16 cellular contexts compared by ENCODE assay signal in genomic region chr1:165612062-165612461, GRCh38.
"Had no signal": no experiment of that assay in that cellular context is flagged by ENCODE, and none has a peak within 500 bp of the region (broad histone marks: within the 10 kb centered on the region; RNA-seq: fewer than 3 reads in every experiment).

No MANE protein-coding gene starts in this region.

- DNase-seq: activated CD4-positive, alpha-beta memory T cell treated with anti-CD3 and anti-CD28 coated beads for 36 hours; activated CD4-positive, alpha-beta T cell treated with anti-CD3 and anti-CD28 coated beads for 4 hours; activated naive CD4-positive, alpha-beta T cell; activated naive CD8-positive, alpha-beta T cell treated with anti-CD3 and anti-CD28 coated beads for 36 hours; activated T-cell treated with anti-CD3 and anti-CD28 coated beads for 4 hours; amniotic stem cell; dermis blood vessel endothelial cell; effector memory CD8-positive, alpha-beta T cell; foreskin melanocyte; left lung; midbrain; sigmoid colon; stimulated activated naive B cell treated with anti-CD40 and anti-IgM and Interleukin-4, amounts not matched to agents 10 μg/mL and 1 μg/mL and 100 μg/mL, for 72 hours had no signal

- H3K9me3 ChIP-seq: left lung, sigmoid colon, thoracic aorta had no signal

- H3K79me2 ChIP-seq: parathyroid adenoma had no signal

- ATAC-seq: effector memory CD8-positive, alpha-beta T cell; left lung; stimulated activated naive B cell treated with anti-CD40 and anti-IgM and Interleukin-4, amounts not matched to agents 10 μg/mL and 1 μg/mL and 100 μg/mL, for 72 hours had no signal

- H3K4me1 ChIP-seq: left lung, parathyroid adenoma, sigmoid colon had no signal

- H3K9ac ChIP-seq: parathyroid adenoma had no signal

- H3K27ac ChIP-seq: cardiac muscle cell, left lung, parathyroid adenoma, sigmoid colon, thoracic aorta had no signal

- H3K4me3 ChIP-seq: cardiac muscle cell, left lung, sigmoid colon, thoracic aorta had no signal

- H2AFZ ChIP-seq: parathyroid adenoma had no signal

- H3K36me3 ChIP-seq: cardiac muscle cell, left lung, sigmoid colon, thoracic aorta had no signal

- H3K27me3 ChIP-seq: cardiac muscle cell, left lung had no signal
